In the genomic region with DNA sequence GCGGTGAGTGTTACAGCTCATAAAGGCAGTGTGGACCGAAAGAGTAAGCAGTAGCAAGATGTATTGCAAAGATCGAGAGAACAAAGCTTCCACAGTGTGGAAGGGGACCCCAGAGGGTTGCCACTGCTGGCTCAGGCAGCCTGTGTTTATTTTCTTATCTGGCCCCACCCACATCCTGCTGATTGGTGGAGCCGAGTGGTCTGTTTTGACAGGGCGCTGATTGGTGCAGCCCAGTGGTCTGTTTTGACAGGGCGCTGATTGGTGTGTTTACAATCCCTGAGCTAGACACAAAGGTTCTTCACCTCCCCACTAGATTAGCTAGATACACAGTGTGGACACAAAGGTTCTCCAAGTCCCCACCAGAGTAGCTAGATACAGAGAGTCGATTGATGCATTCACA, we compare ENCODE assay signal across 6 cellular contexts.
DNase-seq lines count a peak whose midpoint lies in the region; ATAC-seq, FAIRE-seq and TF ChIP-seq lines count a peak whose summit lies in the region.
"Not testable (repeated sequence)": the region's sequence is repeated elsewhere in the genome, so short reads cannot be mapped to it uniquely, and the experiment has no call there.

No MANE protein-coding gene starts in this region.

- TF ChIP-seq EP300 in HepG2 (IDR thresholded peaks at IDR 0.05; ENCODE audit: low read depth in 2 of 2, low read length in 2 of 2); HepG2 (CRISPR knock-in tag; IDR thresholded peaks at IDR 0.05; ENCODE audit: borderline replicate concordance): not testable (repeated sequence)

- H2AFZ ChIP-seq in HepG2 (ENCODE audit: low read length): not testable (repeated sequence)
- peak overlapping the region; percentile 54 for H2AFZ ChIP-seq in osteoblast (ENCODE audit: low read length)

- TF ChIP-seq RAD21 in HepG2 (CRISPR knock-in tag; IDR thresholded peaks at IDR 0.05): not testable (repeated sequence)

- H3K4me1 Mint-ChIP-seq in WTC11: not testable (repeated sequence)

- CTCF ChIA-PET in WTC11 (lab: Charles Lee); HepG2 (lab: Yijun Ruan, JAX; ENCODE audit: low intra/inter-chr PET ratio, low total read pairs): not testable (repeated sequence)

- not testable (repeated sequence) for H3K79me2 ChIP-seq in HepG2 (ENCODE audit: insufficient read depth, low read length); osteoblast (ENCODE audit: insufficient read depth, low read length)

- not testable (repeated sequence) for H3K27me3 Mint-ChIP-seq in WTC11 (ENCODE audit: low read depth)

- not testable (repeated sequence) for H3K4me3 Mint-ChIP-seq in WTC11

- 42% methylated on average over 5 of the region's 7 CpGs for WGBS in HepG2 (ENCODE audit: low lambda C conversion rate)

- H3K27ac ChIP-seq in HepG2 (ENCODE audit: extremely low read length, insufficient read depth, low read length): peak overlapping the region; percentile 55
- H3K27ac ChIP-seq in osteoblast (ENCODE audit: low read depth, low read length): not testable (repeated sequence)

- DNase-seq in HT1080 (ENCODE audit: low read depth) (peak; percentile 28), RPMI7951 (ENCODE audit: low read depth) (peak; percentile 13), SK-MEL-5 (ENCODE audit: low read depth, low spot score) (peak; percentile 53), HepG2 (ENCODE audit: low spot score) (peak; percentile 40)
- DNase-seq in WTC11 (ENCODE audit: low spot score); osteoblast (ENCODE audit: insufficient read length, low spot score, missing footprints): not testable (repeated sequence)

- H3K36me3 Mint-ChIP-seq in WTC11: not testable (repeated sequence)

- not testable (repeated sequence) for H3K4me1 ChIP-seq in HepG2 (ENCODE audit: insufficient read depth, low read length); osteoblast (ENCODE audit: insufficient read depth, low read length)

- not testable (repeated sequence) for BruUV-seq in HepG2 (replicated peaks; lab: Mats Ljungman, UMichigan)

- H3K9me3 ChIP-seq in HepG2 (ENCODE audit: low read length): peaks cover 69% of the 10 kb centered on the region
- not testable (repeated sequence) for H3K9me3 ChIP-seq in osteoblast (ENCODE audit: low read depth, low read length)

- H3K9ac ChIP-seq in HepG2 (ENCODE audit: insufficient read depth, low read depth, low read length): peak overlapping the region; percentile 47; the same call in 1 of the 2 replicates

- not testable (repeated sequence) for FAIRE-seq in HepG2 (lab: Jason Lieb, UNC)

- H3K27me3 ChIP-seq in HepG2 (ENCODE audit: control insufficient read depth in 1 of 2, insufficient read depth in 2 of 2, low read length in 2 of 2); osteoblast (ENCODE audit: insufficient read depth, low read length): not testable (repeated sequence)

- 0 out of 2 replicates have a peak overlapping the region, but pooled peaks have one; percentile 20 for H3K27ac Mint-ChIP-seq in WTC11

- H3K36me3 ChIP-seq in HepG2 (replicated peaks in 1 of 2; ENCODE audit: control insufficient read depth in 1 of 2, insufficient read depth in 2 of 2, low read length in 2 of 2); osteoblast (ENCODE audit: insufficient read depth, low read length): not testable (repeated sequence)

- peak overlapping the region in 1 of 3 experiments; percentile 39; a peak in 1 of 6 replicates for H3K4me3 ChIP-seq in HepG2 (replicated peaks in 1 of 3; ENCODE audit: insufficient read depth in 1 of 3, low read depth in 2 of 3, low read length in 3 of 3)
- not testable (repeated sequence) for H3K4me3 ChIP-seq in osteoblast (ENCODE audit: insufficient read depth, low read length)

- in situ Hi-C loops in SK-MEL-5 (cut with HindIII; ENCODE audit: low pct_unique_long_range_greater_than_20kb, low sequenced_read_pairs); HepG2 (cut with HindIII; ENCODE audit: extremely low pct_ligation_motif_present, low pct_unique_long_range_greater_than_20kb): not testable (repeated sequence)

- not testable (repeated sequence) for H4K20me1 ChIP-seq in HepG2 (ENCODE audit: insufficient read depth, low read length); osteoblast (ENCODE audit: insufficient read depth, low read length)

- TF ChIP-seq POLR2A in HepG2 (IDR thresholded peaks at IDR 0.05; ENCODE audit: insufficient read depth in 1 of 2, low read depth in 2 of 2, low read length in 2 of 2): peak; percentile 39 to 61; a peak in 3 of 4 replicates

- intact Hi-C loops in HepG2 (cut with micrococcal nuclease; ENCODE audit: unreplicated experiment): not testable (repeated sequence)

- peaks cover 11% of the 10 kb centered on the region for H3K9me3 Mint-ChIP-seq in WTC11

- ATAC-seq in WTC11: not testable (repeated sequence)
- peak; percentile 87 for ATAC-seq in HepG2

- TF ChIP-seq CTCF in WTC11 (IDR thresholded peaks at IDR 0.05); HepG2 (CRISPR knock-in tag; IDR thresholded peaks at IDR 0.05); osteoblast (IDR thresholded peaks at IDR 0.05; ENCODE audit: extremely low read depth, low read depth, low read length): not testable (repeated sequence)

- POLR2A ChIA-PET in WTC11 (lab: Charles Lee); HepG2 (lab: Yijun Ruan, JAX): not testable (repeated sequence)

- H3K4me2 ChIP-seq in HepG2 (ENCODE audit: low read depth, low read length): not testable (repeated sequence)
- peak overlapping the region; percentile 43 for H3K4me2 ChIP-seq in osteoblast (ENCODE audit: insufficient read depth, low read length)

TF ChIP-seq in HepG2, 621 proteins besides CTCF, POLR2A, EP300 and RAD21:
- TF ChIP-seq FOXK2 (IDR thresholded peaks at IDR 0.05) (peak; percentile 16; the same call in 1 of the 2 replicates), FOXO4 (CRISPR knock-in tag; conservative IDR thresholded peaks at IDR 0.05) (0 out of 2 replicates have a peak, but pooled peaks have one; percentile 24), POGZ (CRISPR knock-in tag; IDR thresholded peaks at IDR 0.05) (peak; percentile 63; the same call in 1 of the 2 replicates), ZNF501 (CRISPR knock-in tag; IDR thresholded peaks at IDR 0.05) (peak; percentile 38; the same call in 1 of the 2 replicates), ZMYM4 (CRISPR knock-in tag; IDR thresholded peaks at IDR 0.05) (peak; percentile 95), NFYC (CRISPR knock-in tag; IDR thresholded peaks at IDR 0.05) (peak; percentile 72), NFYB (CRISPR knock-in tag; IDR thresholded peaks at IDR 0.05) (peak; percentile 83), SETDB1 (CRISPR knock-in tag; IDR thresholded peaks at IDR 0.05; ENCODE audit: borderline replicate concordance) (peak; percentile 95; the same call in 1 of the 2 replicates), SP4 (CRISPR knock-in tag; IDR thresholded peaks at IDR 0.05) (0 out of 2 replicates have a peak, but pooled peaks have one; percentile 31), POLR2AphosphoS5 (IDR thresholded peaks at IDR 0.05; ENCODE audit: low read depth, low read length) (peak; percentile 33; the same call in 1 of the 2 replicates)
